In genomic region chr13:110676511-110677204, GRCh38 we compare ENCODE assay signal across 9 cellular contexts. TPM values are rescaled to one million over a fixed set of nuclear protein-coding genes. Genes with fewer than 3 reads are reported as not detected.
DNase-seq lines count a peak whose midpoint lies in the region; ATAC-seq, FAIRE-seq and TF ChIP-seq lines count a peak whose summit lies in the region.
"Had no signal": no experiment of that assay in that cellular context is flagged by ENCODE, and none has a peak within 500 bp of the region (broad histone marks: within the 10 kb centered on the region; RNA-seq: fewer than 3 reads in every experiment).

No MANE protein-coding gene starts in this region.

- H2AFZ ChIP-seq in HepG2 (ENCODE audit: low read length) (no peak overlapping the region), mammary epithelial cell (ENCODE audit: low read depth, low read length) (no peak overlapping the region)

- BruUV-seq in HepG2 (replicated peaks; lab: Mats Ljungman, UMichigan): no TSS peak
- BruUV-seq in mammary epithelial cell (replicated peaks; lab: Mats Ljungman, UMichigan): no TSS peak

- H3K27me3 Mint-ChIP-seq in stimulated activated memory B cell treated with anti-CD40 and anti-IgM and Interleukin-4, amounts not matched to agents 10 μg/mL and 1 μg/mL and 100 μg/mL, for 72 hours: no peaks in the 10 kb centered on the region
- H3K27me3 Mint-ChIP-seq in WTC11 (ENCODE audit: low read depth): no peaks in the 10 kb centered on the region; the same call in 1 of the 2 replicates

- DNase-seq in right lobe of liver (no peak), HepG2 (ENCODE audit: low spot score) (no peak), cerebellar cortex (ENCODE audit: low spot score) (no peak), WTC11 (ENCODE audit: low spot score) (no peak), mammary epithelial cell (no peak)
- peak; percentile 31 to 41 for DNase-seq in activated CD4-positive, alpha-beta T cell treated with anti-CD3 and anti-CD28 coated beads, Interleukin-2, amount 50 U/mL, for 48 hours
- DNase-seq: DND-41 had no signal

- peak overlapping the region; percentile 97 for H3K27ac Mint-ChIP-seq in stimulated activated memory B cell treated with anti-CD40 and anti-IgM and Interleukin-4, amounts not matched to agents 10 μg/mL and 1 μg/mL and 100 μg/mL, for 72 hours
- H3K27ac Mint-ChIP-seq in WTC11: no peak overlapping the region

- intact Hi-C loops in right lobe of liver (cut with DNase I): no loop called here
- intact Hi-C loops in HepG2 (cut with micrococcal nuclease; ENCODE audit: unreplicated experiment): no loop called here
- intact Hi-C loops in mammary epithelial cell (cut with micrococcal nuclease): no loop called here

- no peak overlapping the region for H3K27ac ChIP-seq in right lobe of liver
- no peak overlapping the region for H3K27ac ChIP-seq in HepG2 (ENCODE audit: extremely low read length, insufficient read depth, low read length)
- H3K27ac ChIP-seq in mammary epithelial cell (ENCODE audit: insufficient read depth, low read depth, low read length): no peak overlapping the region

- H3K4me1 ChIP-seq in right lobe of liver: no peaks in the 10 kb centered on the region
- no peaks in the 10 kb centered on the region for H3K4me1 ChIP-seq in HepG2 (ENCODE audit: insufficient read depth, low read length)
- H3K4me1 ChIP-seq in mammary epithelial cell (ENCODE audit: insufficient read depth, low read length): no peaks in the 10 kb centered on the region

- no peak for FAIRE-seq in HepG2 (lab: Jason Lieb, UNC)

- ATAC-seq in right lobe of liver (peak; percentile 45 to 84 (median 74)), HepG2 (no peak; the same call in 2 of the 3 replicates), HG02970 (IDR thresholded peaks at IDR 0.05; ENCODE audit: low FRiP score, unreplicated experiment) (peak; percentile 45), WTC11 (no peak)
- ATAC-seq in stimulated activated memory B cell treated with anti-CD40 and anti-IgM and Interleukin-4, amounts not matched to agents 10 μg/mL and 1 μg/mL and 100 μg/mL, for 72 hours: peak; percentile 89

- H3K9ac ChIP-seq in HepG2 (ENCODE audit: insufficient read depth, low read depth, low read length): no peak overlapping the region
- H3K9ac ChIP-seq in mammary epithelial cell (ENCODE audit: insufficient read depth, low read length): no peak overlapping the region

- H4K20me1 ChIP-seq in HepG2 (ENCODE audit: insufficient read depth, low read length) (no peaks in the 10 kb centered on the region), mammary epithelial cell (ENCODE audit: insufficient read depth, low read length) (no peaks in the 10 kb centered on the region)

- peaks cover 57% of the 10 kb centered on the region for H3K36me3 Mint-ChIP-seq in stimulated activated memory B cell treated with anti-CD40 and anti-IgM and Interleukin-4, amounts not matched to agents 10 μg/mL and 1 μg/mL and 100 μg/mL, for 72 hours
- H3K36me3 Mint-ChIP-seq in WTC11: peaks cover 56% of the 10 kb centered on the region

- peaks cover 1% of the 10 kb centered on the region for H3K9me3 Mint-ChIP-seq in stimulated activated memory B cell treated with anti-CD40 and anti-IgM and Interleukin-4, amounts not matched to agents 10 μg/mL and 1 μg/mL and 100 μg/mL, for 72 hours
- peaks cover 6% of the 10 kb centered on the region for H3K9me3 Mint-ChIP-seq in WTC11

- WGBS in right lobe of liver (ENCODE audit: insufficient coverage, low coverage, low lambda C conversion rate, missing lambda C conversion rate): 89% methylated on average over 7 of the region's 22 CpGs
- 99% methylated on average over 11 of the region's 22 CpGs for WGBS in HepG2 (ENCODE audit: low lambda C conversion rate)
- 91% methylated on average over 15 of the region's 22 CpGs for WGBS in mammary epithelial cell (ENCODE audit: low coverage, missing lambda C conversion rate)

- H3K4me3 ChIP-seq in right lobe of liver (no peak overlapping the region), HepG2 (replicated peaks in 1 of 3; ENCODE audit: insufficient read depth in 1 of 3, low read depth in 2 of 3, low read length in 3 of 3) (no peak overlapping the region), mammary epithelial cell (replicated peaks in 1 of 3; ENCODE audit: insufficient read depth in 1 of 3, low read depth in 2 of 3, low read length in 3 of 3) (no peak overlapping the region)

- no peak for TF ChIP-seq RAD21 in HepG2 (CRISPR knock-in tag; IDR thresholded peaks at IDR 0.05)

- CTCF ChIA-PET in HepG2 (lab: Yijun Ruan, JAX; ENCODE audit: low intra/inter-chr PET ratio, low total read pairs) (no interaction called here), WTC11 (lab: Charles Lee) (no interaction called here), mammary epithelial cell (lab: Charles Lee; ENCODE audit: low non-redundant PET) (no interaction called here)

- peaks cover 2% of the 10 kb centered on the region for H3K79me2 ChIP-seq in HepG2 (ENCODE audit: insufficient read depth, low read length)
- peaks cover 31% of the 10 kb centered on the region for H3K79me2 ChIP-seq in mammary epithelial cell (ENCODE audit: insufficient read depth, low read length)

- POLR2A ChIA-PET in HepG2 (lab: Yijun Ruan, JAX): no interaction called here
- POLR2A ChIA-PET in WTC11 (lab: Charles Lee): no interaction called here

- dilution Hi-C loops in mammary epithelial cell (cut with HindIII; ENCODE audit: low sequenced_read_pairs): no loop called here

- in situ Hi-C loops in HepG2 (cut with HindIII; ENCODE audit: extremely low pct_ligation_motif_present, low pct_unique_long_range_greater_than_20kb): no loop called here
- in situ Hi-C loops in mammary epithelial cell (cut with MboI; ENCODE audit: low sequenced_read_pairs in 2 of 2): no loop called here

- TF ChIP-seq CTCF in right lobe of liver (IDR thresholded peaks at IDR 0.05) (no peak), HepG2 (CRISPR knock-in tag; IDR thresholded peaks at IDR 0.05) (no peak), WTC11 (IDR thresholded peaks at IDR 0.05) (no peak), mammary epithelial cell (conservative IDR thresholded peaks at IDR 0.05 in 1 of 2, IDR thresholded peaks at IDR 0.05 in 1 of 2; ENCODE audit: extremely low read depth in 1 of 2, insufficient read depth in 1 of 2, low read depth in 1 of 2, low read length in 2 of 2) (no peak)

- TF ChIP-seq EP300 in HepG2 (IDR thresholded peaks at IDR 0.05; ENCODE audit: low read depth in 2 of 2, low read length in 2 of 2) (no peak), HepG2 (CRISPR knock-in tag; IDR thresholded peaks at IDR 0.05; ENCODE audit: borderline replicate concordance) (no peak)

- TF ChIP-seq POLR2A in right lobe of liver (IDR thresholded peaks at IDR 0.05): no peak
- no peak for TF ChIP-seq POLR2A in HepG2 (IDR thresholded peaks at IDR 0.05; ENCODE audit: insufficient read depth in 1 of 2, low read depth in 2 of 2, low read length in 2 of 2)

- H3K9me3 ChIP-seq in right lobe of liver (no peaks in the 10 kb centered on the region), HepG2 (ENCODE audit: low read length) (no peaks in the 10 kb centered on the region), mammary epithelial cell (replicated peaks; ENCODE audit: insufficient read depth, low read length) (no peaks in the 10 kb centered on the region)

- no peak overlapping the region for H3K4me2 ChIP-seq in HepG2 (ENCODE audit: low read depth, low read length)
- no peak overlapping the region for H3K4me2 ChIP-seq in mammary epithelial cell (ENCODE audit: insufficient read depth, low read depth, low read length)

- peak overlapping the region; percentile 76 for H3K4me3 Mint-ChIP-seq in stimulated activated memory B cell treated with anti-CD40 and anti-IgM and Interleukin-4, amounts not matched to agents 10 μg/mL and 1 μg/mL and 100 μg/mL, for 72 hours
- H3K4me3 Mint-ChIP-seq in WTC11: no peak overlapping the region

- H3K27me3 ChIP-seq in right lobe of liver (no peaks in the 10 kb centered on the region), HepG2 (ENCODE audit: control insufficient read depth in 1 of 2, insufficient read depth in 2 of 2, low read length in 2 of 2) (no peaks in the 10 kb centered on the region), mammary epithelial cell (ENCODE audit: insufficient read depth, low read length) (no peaks in the 10 kb centered on the region)

- H3K36me3 ChIP-seq in right lobe of liver (peaks cover 0 to 22% (median 1%) of the 10 kb centered on the region in 4 donors), HepG2 (replicated peaks in 1 of 2; ENCODE audit: control insufficient read depth in 1 of 2, insufficient read depth in 2 of 2, low read length in 2 of 2) (peaks cover 3 to 28% of the 10 kb centered on the region in 2 experiments), mammary epithelial cell (ENCODE audit: insufficient read depth, low read length) (peaks cover 19% of the 10 kb centered on the region)

- H3K4me1 Mint-ChIP-seq in stimulated activated memory B cell treated with anti-CD40 and anti-IgM and Interleukin-4, amounts not matched to agents 10 μg/mL and 1 μg/mL and 100 μg/mL, for 72 hours: peaks cover 77% of the 10 kb centered on the region
- no peaks in the 10 kb centered on the region for H3K4me1 Mint-ChIP-seq in WTC11

RNA-seq across cellular contexts. Expression of gene CARS2, which starts 29.3 kb away (rescaled TPM):
- total RNA-seq in right lobe of liver (10 to 100 TPM; 22.0 to 53.2 (median 27.3) TPM), HepG2 (2016; rRNA removed; fragmentation: Illumina TruSeq; extraction: Trizol) (54.3 and 59.3 TPM in 2 replicates), WTC11 (2021) (39.9 to 50.9 TPM (median 50.0 TPM) in 3 replicates), mammary epithelial cell (100 to 1,000 TPM in 1 of 2 donors, 10 to 100 TPM in 1; 68.1 to 138 TPM)
- total RNA-seq in HepG2 (2016; cell fraction: cytosol; rRNA removed; fragmentation: Illumina TruSeq; extraction: Trizol; ENCODE audit: low read depth): 48.8 and 53.1 TPM in 2 replicates
- 55.5 and 59.7 TPM in 2 replicates for total RNA-seq in HepG2 (2016; cell fraction: insoluble cytoplasmic fraction; rRNA removed; fragmentation: Illumina TruSeq; extraction: Trizol)
- total RNA-seq in HepG2 (2016; cell fraction: membrane; rRNA removed; fragmentation: Illumina TruSeq; extraction: Trizol): 58.9 and 63.9 TPM in 2 replicates
- 53.4 and 63.0 TPM in 2 replicates for total RNA-seq in HepG2 (2016; cell fraction: nucleus; rRNA removed; fragmentation: Illumina TruSeq; extraction: Trizol)
- polyA plus RNA-seq in HepG2 (2011; rRNA removed) (41.1 and 41.7 TPM in 2 replicates), mammary epithelial cell (124 TPM)
- 28.6 and 35.9 TPM in 2 replicates for polyA plus RNA-seq in HepG2 (2011; cell fraction: cytosol; rRNA removed)
- 164 and 213 TPM in 2 replicates for polyA plus RNA-seq in HepG2 (2011; cell fraction: nucleus; rRNA removed)
- 23.6 and 24.3 TPM in 2 replicates for polyA plus RNA-seq in HepG2 (2012)
- polyA plus RNA-seq in HepG2 (2016; cell fraction: cytosol; fragmentation: Illumina TruSeq; extraction: Trizol; ENCODE audit: low read depth): 51.4 and 54.6 TPM in 2 replicates
- 53.7 and 56.0 TPM in 2 replicates for polyA plus RNA-seq in HepG2 (2016; cell fraction: insoluble cytoplasmic fraction; fragmentation: Illumina TruSeq; extraction: Trizol; ENCODE audit: low read depth)
- polyA plus RNA-seq in HepG2 (2016; cell fraction: membrane; fragmentation: Illumina TruSeq; extraction: Trizol; ENCODE audit: low read depth): 55.8 and 58.6 TPM in 2 replicates
- polyA plus RNA-seq in HepG2 (2016; cell fraction: nucleus; fragmentation: Illumina TruSeq; extraction: Trizol; ENCODE audit: insufficient read depth, low read depth): 98.7 and 98.9 TPM in 2 replicates
- 31.3 and 59.3 TPM in 2 replicates for polyA minus RNA-seq in HepG2 (2011; rRNA and poly(A)+ RNA removed; ENCODE audit: low replicate concordance)
- 12.7 and 18.4 TPM in 2 replicates for polyA minus RNA-seq in HepG2 (2011; cell fraction: cytosol; rRNA and poly(A)+ RNA removed)
- 74.3 and 83.8 TPM in 2 replicates for polyA minus RNA-seq in HepG2 (2011; cell fraction: nucleus; rRNA and poly(A)+ RNA removed)
- 84.8 TPM for polyA minus RNA-seq in mammary epithelial cell

RNA-seq across cellular contexts. Expression of gene ING1, which starts 36.8 kb away (rescaled TPM):
- total RNA-seq in right lobe of liver: 10 to 100 TPM in 3 of 6 experiments, 1 to 10 TPM in 3; 3.8 to 12.0 (median 8.8) TPM
- 7.9 and 8.1 TPM in 2 replicates for total RNA-seq in HepG2 (2016; rRNA removed; fragmentation: Illumina TruSeq; extraction: Trizol)
- total RNA-seq in HepG2 (2016; cell fraction: cytosol; rRNA removed; fragmentation: Illumina TruSeq; extraction: Trizol; ENCODE audit: low read depth): 3.2 and 3.8 TPM in 2 replicates
- 6.1 and 7.1 TPM in 2 replicates for total RNA-seq in HepG2 (2016; cell fraction: insoluble cytoplasmic fraction; rRNA removed; fragmentation: Illumina TruSeq; extraction: Trizol)
- total RNA-seq in HepG2 (2016; cell fraction: membrane; rRNA removed; fragmentation: Illumina TruSeq; extraction: Trizol): 8.5 and 9.2 TPM in 2 replicates
- 6.1 and 6.4 TPM in 2 replicates for total RNA-seq in HepG2 (2016; cell fraction: nucleus; rRNA removed; fragmentation: Illumina TruSeq; extraction: Trizol)
- 13.6 and 16.1 TPM in 2 replicates for polyA plus RNA-seq in HepG2 (2011; rRNA removed)
- polyA plus RNA-seq in HepG2 (2011; cell fraction: cytosol; rRNA removed): 14.0 and 27.3 TPM in 2 replicates
- 13.0 and 17.3 TPM in 2 replicates for polyA plus RNA-seq in HepG2 (2011; cell fraction: nucleus; rRNA removed)
- polyA plus RNA-seq in HepG2 (2012): 6.5 and 7.4 TPM in 2 replicates
- 6.7 and 6.9 TPM in 2 replicates for polyA plus RNA-seq in HepG2 (2016; cell fraction: cytosol; fragmentation: Illumina TruSeq; extraction: Trizol; ENCODE audit: low read depth)
- 15.1 and 17.1 TPM in 2 replicates for polyA plus RNA-seq in HepG2 (2016; cell fraction: insoluble cytoplasmic fraction; fragmentation: Illumina TruSeq; extraction: Trizol; ENCODE audit: low read depth)
- polyA plus RNA-seq in HepG2 (2016; cell fraction: membrane; fragmentation: Illumina TruSeq; extraction: Trizol; ENCODE audit: low read depth): 12.7 and 14.0 TPM in 2 replicates
- polyA plus RNA-seq in HepG2 (2016; cell fraction: nucleus; fragmentation: Illumina TruSeq; extraction: Trizol; ENCODE audit: insufficient read depth, low read depth): 15.2 and 17.6 TPM in 2 replicates
- 11.5 and 18.2 TPM in 2 replicates for polyA minus RNA-seq in HepG2 (2011; rRNA and poly(A)+ RNA removed; ENCODE audit: low replicate concordance)
- polyA minus RNA-seq in HepG2 (2011; cell fraction: cytosol; rRNA and poly(A)+ RNA removed): 12.1 and 16.0 TPM in 2 replicates
- 7.1 TPM in 2 replicates for polyA minus RNA-seq in HepG2 (2011; cell fraction: nucleus; rRNA and poly(A)+ RNA removed)
- total RNA-seq in WTC11 (2021): 26.2 to 27.5 TPM (median 26.9 TPM) in 3 replicates
- 1 to 10 TPM; 5.3 to 8.6 TPM for total RNA-seq in mammary epithelial cell
- 13.8 TPM for polyA plus RNA-seq in mammary epithelial cell
- polyA minus RNA-seq in mammary epithelial cell: 7.2 TPM

Comparison
In these comparisons a context has a peak if more than half of its experiments do, and no peak if none do; other contexts are left out.
1. ATAC-seq: peak in right lobe of liver (4 of 4), HG02970 (single experiment) and stimulated activated memory B cell treated with anti-CD40 and anti-IgM and Interleukin-4, amounts not matched to agents 10 μg/mL and 1 μg/mL and 100 μg/mL, for 72 hours (single experiment); none in HepG2 (single experiment) and WTC11 (single experiment).
2. DNase-seq: peak in activated CD4-positive, alpha-beta T cell treated with anti-CD3 and anti-CD28 coated beads, Interleukin-2, amount 50 U/mL, for 48 hours (2 of 2); none in right lobe of liver (0 of 3), HepG2 (single experiment), cerebellar cortex (single experiment), WTC11 (single experiment) and mammary epithelial cell (single experiment).